ENCODE assay signal across 1 cellular context in genomic region chr7:26993816-26994810, GRCh38.
TF ChIP-seq lines count a peak whose summit lies in the region.

No MANE protein-coding gene starts in this region.

TF ChIP-seq in IMR-90, 13 proteins besides CTCF, POLR2A, EP300 and RAD21:
- TF ChIP-seq SMC3 (IDR thresholded peaks at IDR 0.05; ENCODE audit: low read depth, low read length), result no peak
- no peak for TF ChIP-seq BHLHE40 (IDR thresholded peaks at IDR 0.05; ENCODE audit: low read depth, low read length)
- no peak for TF ChIP-seq ELK1 (IDR thresholded peaks at IDR 0.05; ENCODE audit: borderline replicate concordance, low read depth, low read length)
- TF ChIP-seq USF2 (IDR thresholded peaks at IDR 0.05; ENCODE audit: low read depth, low read length), result no peak
- no peak for TF ChIP-seq CEBPB (IDR thresholded peaks at IDR 0.05; ENCODE audit: low read depth, low read length)
- no peak for TF ChIP-seq NFE2L2 (IDR thresholded peaks at IDR 0.05; ENCODE audit: low read depth, low read length)
- no peak for TF ChIP-seq MXI1 (IDR thresholded peaks at IDR 0.05; ENCODE audit: borderline replicate concordance, low read depth, low read length)
- no peak for TF ChIP-seq MAFK (IDR thresholded peaks at IDR 0.05; ENCODE audit: low read depth, low read length)
- TF ChIP-seq RCOR1 (IDR thresholded peaks at IDR 0.05; ENCODE audit: insufficient replicate concordance, low read length), result no peak
- TF ChIP-seq RFX5 (IDR thresholded peaks at IDR 0.05; ENCODE audit: low read depth, low read length), result no peak
- TF ChIP-seq CHD1 (IDR thresholded peaks at IDR 0.05; ENCODE audit: low read depth, low read length), result no peak
- TF ChIP-seq FOS (IDR thresholded peaks at IDR 0.05; ENCODE audit: low read depth, low read length), result no peak
- TF ChIP-seq MAZ (IDR thresholded peaks at IDR 0.05; ENCODE audit: borderline replicate concordance, low read depth, low read length), result no peak
